23 cellular contexts compared by ENCODE assay signal in the genomic region with DNA sequence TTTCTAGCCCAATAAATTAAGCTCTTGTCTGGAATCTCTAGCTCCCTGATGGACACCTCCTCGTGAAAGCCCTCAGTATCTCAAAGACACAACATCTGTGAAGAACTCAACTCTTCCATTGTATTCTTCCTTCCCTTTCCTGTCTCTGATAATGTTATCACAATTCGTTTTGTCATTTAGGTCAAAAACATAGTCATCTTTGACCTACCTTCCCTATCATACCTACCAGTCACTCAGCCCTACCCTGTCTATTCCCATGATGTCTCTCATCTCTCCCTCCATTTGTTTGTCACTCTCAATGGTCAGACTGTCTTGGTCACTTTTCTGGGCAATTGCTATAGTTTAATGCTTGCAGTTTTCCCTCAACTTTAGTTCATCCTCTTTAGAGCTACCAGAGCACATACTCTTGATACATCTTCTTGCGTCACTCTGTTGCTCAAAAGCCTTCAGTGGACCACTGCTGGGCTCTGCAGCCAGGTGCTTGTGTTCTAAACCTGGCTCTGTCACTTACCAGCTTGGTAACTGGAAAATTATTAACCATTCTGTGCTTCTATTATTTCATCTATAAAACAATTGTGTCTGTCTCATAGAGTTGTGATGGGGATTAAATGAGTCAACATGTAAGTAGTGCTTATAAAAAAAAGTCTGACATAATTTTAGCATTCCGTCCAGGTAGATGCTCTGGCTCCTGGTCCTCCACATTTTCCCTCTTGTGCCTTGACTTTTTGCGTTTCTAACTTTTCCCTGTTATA. TPM values are rescaled to one million over a fixed set of nuclear protein-coding genes. Genes with fewer than 3 reads are reported as not detected.
DNase-seq lines count a peak whose midpoint lies in the region; ATAC-seq and TF ChIP-seq lines count a peak whose summit lies in the region.
"Had no signal": no experiment of that assay in that cellular context is flagged by ENCODE, and none has a peak within 500 bp of the region (broad histone marks: within the 10 kb centered on the region; RNA-seq: fewer than 3 reads in every experiment).

No MANE protein-coding gene starts in this region.

- H2BK12ac ChIP-seq in mesenchymal stem cell (ENCODE audit: low read length in 2 of 2): peak overlapping the region in 1 of 2 experiments; percentile 52

- TF ChIP-seq CTCF in spleen (IDR thresholded peaks at IDR 0.05 in 8 of 11, conservative IDR thresholded peaks at IDR 0.05 in 3 of 11): no peak

- no peak overlapping the region for H2BK15ac ChIP-seq in mesenchymal stem cell (ENCODE audit: low read depth, poor library complexity, severe bottlenecking)

- H4K8ac ChIP-seq in mesenchymal stem cell (ENCODE audit: low read length): no peak overlapping the region

- H3K9ac ChIP-seq in mesenchymal stem cell (ENCODE audit: low read length) (peak overlapping the region; percentile 65), subcutaneous abdominal adipose tissue (ENCODE audit: low read length in 5 of 5) (peak overlapping the region in 3 of 5 donors; percentile 7 to 75 (median 42))
- H3K9ac ChIP-seq: BLaER1 had no signal

- H3K4me3 ChIP-seq in mesenchymal stem cell (ENCODE audit: insufficient read depth in 1 of 2, low read depth in 1 of 2, low read length in 2 of 2): no peak overlapping the region
- H3K4me3 ChIP-seq in subcutaneous abdominal adipose tissue (ENCODE audit: low read depth in 1 of 5, low read length in 5 of 5): no peak overlapping the region
- H3K4me3 ChIP-seq in spleen: no peak overlapping the region
- H3K4me3 ChIP-seq: BLaER1, HAP-1, heart right ventricle, lower lobe of right lung, upper lobe of right lung had no signal

- DNase-seq in M059J (ENCODE audit: low read depth): peak; percentile 25
- peak; percentile 34 for DNase-seq in amniotic epithelial cell (ENCODE audit: low read depth)
- no peak for DNase-seq in mesenchymal stem cell
- DNase-seq in CD1c-positive myeloid dendritic cell (ENCODE audit: extremely low spot score): no peak
- DNase-seq in NCI-H1092 (lab: John Stamatoyannopoulos, UW): no peak
- no peak for DNase-seq in spleen
- DNase-seq: activated CD4-positive, alpha-beta T cell treated with anti-CD3 and anti-CD28 coated beads for 1 hour; activated naive CD4-positive, alpha-beta T cell; activated T-cell treated with anti-CD3 and anti-CD28 coated beads, Interleukin-2, amount 50 U/mL, for 24 hours; aorta; effector memory CD4-positive, alpha-beta T cell; heart right ventricle; lower lobe of right lung; NCI-H2107; NCI-H510A; RPMI8226; stimulated activated CD4-positive, alpha-beta T cell treated with anti-CD3 and anti-CD28 coated beads, Interleukin-2, amount 100 ng/mL, for 24 hours; stimulated activated naive B cell treated with anti-CD40 and anti-IgM and Interleukin-4, amounts not matched to agents 10 μg/mL and 1 μg/mL and 100 μg/mL, for 72 hours; upper lobe of right lung had no signal

- WGBS in mesenchymal stem cell: 77% methylated on average over 3 of the region's 5 CpGs
- 54 to 71% (median 63%) methylated on average over 5 of the region's 5 CpGs for WGBS in spleen, 5 donors

- no peaks in the 10 kb centered on the region for H3K9me3 ChIP-seq in mesenchymal stem cell (ENCODE audit: control insufficient read depth, low read length)
- no peaks in the 10 kb centered on the region for H3K9me3 ChIP-seq in subcutaneous abdominal adipose tissue (ENCODE audit: control insufficient read depth in 5 of 5, low read length in 5 of 5)
- no peaks in the 10 kb centered on the region for H3K9me3 ChIP-seq in spleen
- H3K9me3 ChIP-seq: BLaER1, HAP-1, heart right ventricle, lower lobe of right lung, upper lobe of right lung had no signal

- no peak overlapping the region for H4K91ac ChIP-seq in mesenchymal stem cell (ENCODE audit: low read length)

- peaks cover 0 to 23% of the 10 kb centered on the region in 2 experiments for H3K36me3 ChIP-seq in mesenchymal stem cell (ENCODE audit: control insufficient read depth in 1 of 2, insufficient read depth in 2 of 2, low read depth in 1 of 2, low read length in 2 of 2)
- H3K36me3 ChIP-seq in subcutaneous abdominal adipose tissue (ENCODE audit: control insufficient read depth in 5 of 5, insufficient read depth in 5 of 5, low read length in 5 of 5): no peaks in the 10 kb centered on the region
- H3K36me3 ChIP-seq in spleen: no peaks in the 10 kb centered on the region
- H3K36me3 ChIP-seq: BLaER1, HAP-1, heart right ventricle, lower lobe of right lung, upper lobe of right lung had no signal

- no peak overlapping the region for H3K4ac ChIP-seq in mesenchymal stem cell (ENCODE audit: low read depth in 1 of 2, low read length in 2 of 2)

- intact Hi-C loops in spleen (cut with DNase I; ENCODE audit: low total_unique reads): no loop called here

- no peak overlapping the region for H2BK120ac ChIP-seq in mesenchymal stem cell (ENCODE audit: low read depth, low read length)

- H3K27me3 ChIP-seq in mesenchymal stem cell (ENCODE audit: control insufficient read depth in 1 of 2, insufficient read depth in 1 of 2, low read length in 2 of 2) (no peaks in the 10 kb centered on the region), subcutaneous abdominal adipose tissue (ENCODE audit: control insufficient read depth in 5 of 5, insufficient read depth in 4 of 5, low read length in 5 of 5) (no peaks in the 10 kb centered on the region), spleen (replicated peaks in 1 of 7) (no peaks in the 10 kb centered on the region)
- H3K27me3 ChIP-seq: BLaER1, heart right ventricle, upper lobe of right lung had no signal

- H3K18ac ChIP-seq in mesenchymal stem cell (ENCODE audit: low read depth in 1 of 2, low read length in 2 of 2): no peak overlapping the region

- H2AK5ac ChIP-seq in mesenchymal stem cell (ENCODE audit: low read length, severe bottlenecking): peak overlapping the region; percentile 17

- H3K23ac ChIP-seq in mesenchymal stem cell (ENCODE audit: low read length in 2 of 2): no peak overlapping the region

- H3K14ac ChIP-seq in mesenchymal stem cell (ENCODE audit: low read length in 2 of 2): no peak overlapping the region

- peaks cover 20% of the 10 kb centered on the region for H3K79me1 ChIP-seq in mesenchymal stem cell (replicated peaks; ENCODE audit: low read length, poor library complexity, severe bottlenecking)

- H2AFZ ChIP-seq in mesenchymal stem cell (ENCODE audit: low read depth, low read length): no peak overlapping the region

- ATAC-seq in GM19397 (IDR thresholded peaks at IDR 0.05; ENCODE audit: unreplicated experiment): no peak
- ATAC-seq: stimulated activated naive B cell treated with anti-CD40 and anti-IgM and Interleukin-4, amounts not matched to agents 10 μg/mL and 1 μg/mL and 100 μg/mL, for 72 hours; upper lobe of right lung had no signal

- no peak overlapping the region for H2BK5ac ChIP-seq in mesenchymal stem cell (ENCODE audit: low read depth, low read length, poor library complexity, severe bottlenecking)

- H3K27ac ChIP-seq in mesenchymal stem cell (ENCODE audit: low read length, poor library complexity, severe bottlenecking): no peak overlapping the region
- peak overlapping the region; percentile 98 for H3K27ac ChIP-seq in subcutaneous abdominal adipose tissue (ENCODE audit: low read depth, low read length)
- no peak overlapping the region for H3K27ac ChIP-seq in spleen
- H3K27ac ChIP-seq: BLaER1, lower lobe of right lung, upper lobe of right lung had no signal

- H3K4me2 ChIP-seq in mesenchymal stem cell (ENCODE audit: low read length, poor library complexity, severe bottlenecking): no peak overlapping the region
- H3K4me2 ChIP-seq: BLaER1 had no signal

- no peak for TF ChIP-seq POLR2A in spleen (IDR thresholded peaks at IDR 0.05)

- H3K4me1 ChIP-seq in mesenchymal stem cell (ENCODE audit: control insufficient read depth, insufficient read depth, low read depth, low read length) (peaks cover 6% of the 10 kb centered on the region), subcutaneous abdominal adipose tissue (ENCODE audit: control insufficient read depth in 5 of 5, insufficient read depth in 5 of 5, low read length in 5 of 5) (peaks cover 0 to 51% (median 38%) of the 10 kb centered on the region in 5 donors), spleen (no peaks in the 10 kb centered on the region)
- H3K4me1 ChIP-seq: BLaER1, HAP-1, upper lobe of right lung had no signal

RNA-seq across cellular contexts. Expression of a gene that starts 39.6 kb away (rescaled TPM):
- 21.9 and 32.3 TPM in 2 replicates for total RNA-seq in M059J (2014; rRNA removed; shearing (Covaris generic))
- polyA plus RNA-seq in mesenchymal stem cell (2013, experiment 1 of 2): 25.2 TPM
- 23.9 TPM for polyA plus RNA-seq in mesenchymal stem cell (2013, experiment 2 of 2)
- 10 to 100 TPM in 6 of 7 donors, 1 to 10 TPM in 1; 8.2 to 20.8 (median 13.9) TPM for total RNA-seq in spleen
- 1 to 10 TPM; 1.1 to 1.7 (median 1.3) TPM for polyA plus RNA-seq in spleen

Comparison
In these comparisons a context has a peak if more than half of its experiments do, and no peak if none do; other contexts are left out.
1. DNase-seq: peak in M059J (single experiment) and amniotic epithelial cell (single experiment); none in mesenchymal stem cell (single experiment), CD1c-positive myeloid dendritic cell (single experiment), NCI-H1092 (single experiment) and spleen (single experiment).